17 cellular contexts compared by ENCODE assay signal in the genomic region with DNA sequence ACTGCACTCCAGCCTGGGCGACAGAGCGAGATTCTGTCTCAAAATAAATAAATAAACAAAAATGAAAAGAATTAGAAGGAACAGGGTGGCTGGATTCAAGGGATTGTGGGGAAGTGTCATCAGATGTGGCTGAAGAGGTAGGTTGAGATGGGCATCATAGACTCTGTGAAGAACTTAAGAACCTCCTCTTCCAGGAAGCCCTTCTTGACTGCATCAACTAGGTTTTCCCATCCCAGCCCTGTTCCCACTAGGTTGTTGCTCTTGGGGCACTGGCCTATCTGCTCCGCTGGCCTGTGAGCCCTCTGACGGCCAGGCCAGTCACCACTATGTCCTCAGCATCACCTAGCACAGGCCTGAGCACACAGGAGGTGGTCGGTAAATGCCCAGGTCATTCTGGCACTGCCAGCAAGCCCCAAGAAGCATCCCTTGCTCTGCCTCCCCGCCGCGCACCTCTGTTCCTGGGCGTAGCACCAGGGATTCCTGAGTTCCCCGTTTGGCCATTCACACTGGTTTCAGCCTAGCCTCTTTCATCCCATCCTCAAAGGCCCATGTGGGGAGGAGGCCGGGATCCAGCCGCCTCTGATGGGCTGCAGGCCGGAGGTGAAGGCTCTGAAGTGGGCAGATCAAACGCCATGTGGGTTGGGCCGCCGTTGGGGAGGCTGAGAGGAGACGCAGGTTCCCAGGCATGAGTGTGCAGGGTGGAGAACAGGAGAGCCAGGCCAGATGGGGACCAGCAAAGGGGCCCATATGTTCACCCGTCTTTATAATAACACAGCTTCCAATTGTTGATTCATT. TPM values are rescaled to one million over a fixed set of nuclear protein-coding genes. Genes with fewer than 3 reads are reported as not detected.
DNase-seq lines count a peak whose midpoint lies in the region; ATAC-seq lines count a peak whose summit lies in the region.
"Had no signal": no experiment of that assay in that cellular context is flagged by ENCODE, and none has a peak within 500 bp of the region (broad histone marks: within the 10 kb centered on the region; RNA-seq: fewer than 3 reads in every experiment).

No MANE protein-coding gene starts in this region.

- POLR2A ChIA-PET in activated naive CD8-positive, alpha-beta T cell treated with anti-CD3 and anti-CD28 coated beads, Interleukin-2, amount 10 ng/mL, durations not matched to agents 7 days and 5 days (lab: Charles Lee), result no interaction called here

- H3K27me3 Mint-ChIP-seq in activated naive CD8-positive, alpha-beta T cell treated with anti-CD3 and anti-CD28 coated beads, Interleukin-2, amount 10 ng/mL, durations not matched to agents 7 days and 5 days, result no peaks in the 10 kb centered on the region
- peaks cover 4% of the 10 kb centered on the region for H3K27me3 Mint-ChIP-seq in activated naive CD8-positive, alpha-beta T cell treated with anti-CD3 and anti-CD28 coated beads for 36 hours
- no peaks in the 10 kb centered on the region for H3K27me3 Mint-ChIP-seq in stimulated activated memory B cell treated with anti-CD40 and anti-IgM and Interleukin-4, amounts not matched to agents 10 μg/mL and 1 μg/mL and 100 μg/mL, for 72 hours
- no peaks in the 10 kb centered on the region for H3K27me3 Mint-ChIP-seq in stimulated activated naive CD8-positive, alpha-beta T cell treated with anti-CD3 and anti-CD28 coated beads, Interleukin-15, amount 100 ng/mL, for 72 hours
- H3K27me3 Mint-ChIP-seq: CD4-positive, alpha-beta T cell had no signal

- no peak for ATAC-seq in activated naive CD8-positive, alpha-beta T cell treated with anti-CD3 and anti-CD28 coated beads, Interleukin-2, amount 10 ng/mL, durations not matched to agents 7 days and 5 days (ENCODE audit: low read depth)
- ATAC-seq in stimulated activated memory B cell treated with anti-CD40 and anti-IgM and Interleukin-4, amounts not matched to agents 10 μg/mL and 1 μg/mL and 100 μg/mL, for 72 hours, result no peak
- ATAC-seq in stimulated activated naive CD8-positive, alpha-beta T cell treated with anti-CD3 and anti-CD28 coated beads, Interleukin-15, amount 100 ng/mL, for 72 hours, result no peak
- ATAC-seq: Panc1, Right ventricle myocardium inferior had no signal

- peak overlapping the region; percentile 54 for H3K27ac Mint-ChIP-seq in activated naive CD8-positive, alpha-beta T cell treated with anti-CD3 and anti-CD28 coated beads, Interleukin-2, amount 10 ng/mL, durations not matched to agents 7 days and 5 days
- no peak overlapping the region for H3K27ac Mint-ChIP-seq in activated naive CD8-positive, alpha-beta T cell treated with anti-CD3 and anti-CD28 coated beads for 36 hours
- H3K27ac Mint-ChIP-seq in stimulated activated memory B cell treated with anti-CD40 and anti-IgM and Interleukin-4, amounts not matched to agents 10 μg/mL and 1 μg/mL and 100 μg/mL, for 72 hours, result peak overlapping the region; percentile 17
- H3K27ac Mint-ChIP-seq in stimulated activated naive CD8-positive, alpha-beta T cell treated with anti-CD3 and anti-CD28 coated beads, Interleukin-15, amount 100 ng/mL, for 72 hours, result no peak overlapping the region
- H3K27ac Mint-ChIP-seq: CD4-positive, alpha-beta T cell had no signal

- H3K9me3 Mint-ChIP-seq in activated naive CD8-positive, alpha-beta T cell treated with anti-CD3 and anti-CD28 coated beads, Interleukin-2, amount 10 ng/mL, durations not matched to agents 7 days and 5 days, result no peaks in the 10 kb centered on the region
- no peaks in the 10 kb centered on the region for H3K9me3 Mint-ChIP-seq in activated naive CD8-positive, alpha-beta T cell treated with anti-CD3 and anti-CD28 coated beads for 36 hours
- no peaks in the 10 kb centered on the region for H3K9me3 Mint-ChIP-seq in stimulated activated memory B cell treated with anti-CD40 and anti-IgM and Interleukin-4, amounts not matched to agents 10 μg/mL and 1 μg/mL and 100 μg/mL, for 72 hours
- H3K9me3 Mint-ChIP-seq in stimulated activated naive CD8-positive, alpha-beta T cell treated with anti-CD3 and anti-CD28 coated beads, Interleukin-15, amount 100 ng/mL, for 72 hours, result no peaks in the 10 kb centered on the region
- H3K9me3 Mint-ChIP-seq: CD4-positive, alpha-beta T cell had no signal

- no peak for DNase-seq in activated naive CD8-positive, alpha-beta T cell treated with anti-CD3 and anti-CD28 coated beads, Interleukin-2, amount 10 ng/mL, durations not matched to agents 7 days and 5 days
- no peak for DNase-seq in activated naive CD8-positive, alpha-beta T cell treated with anti-CD3 and anti-CD28 coated beads for 36 hours
- peak; percentile 64 for DNase-seq in HT-29 (ENCODE audit: low spot score)
- DNase-seq in NCI-H69 (lab: John Stamatoyannopoulos, UW), result peak; percentile 22
- no peak for DNase-seq in stimulated activated naive CD8-positive, alpha-beta T cell treated with anti-CD3 and anti-CD28 coated beads, Interleukin-15, amount 100 ng/mL, for 72 hours
- DNase-seq in medulla oblongata (ENCODE audit: extremely low spot score), result no peak
- DNase-seq in putamen (ENCODE audit: low spot score), result no peak
- DNase-seq: CD4-positive, alpha-beta T cell; Karpas-422; MG63; NCI-H1092; NCI-H146; NCI-H2107; NCI-H446 had no signal

- peaks cover 19% of the 10 kb centered on the region for H3K4me1 Mint-ChIP-seq in activated naive CD8-positive, alpha-beta T cell treated with anti-CD3 and anti-CD28 coated beads, Interleukin-2, amount 10 ng/mL, durations not matched to agents 7 days and 5 days
- H3K4me1 Mint-ChIP-seq in activated naive CD8-positive, alpha-beta T cell treated with anti-CD3 and anti-CD28 coated beads for 36 hours, result peaks cover 15% of the 10 kb centered on the region
- peaks cover 24% of the 10 kb centered on the region for H3K4me1 Mint-ChIP-seq in stimulated activated memory B cell treated with anti-CD40 and anti-IgM and Interleukin-4, amounts not matched to agents 10 μg/mL and 1 μg/mL and 100 μg/mL, for 72 hours
- peaks cover 32% of the 10 kb centered on the region for H3K4me1 Mint-ChIP-seq in stimulated activated naive CD8-positive, alpha-beta T cell treated with anti-CD3 and anti-CD28 coated beads, Interleukin-15, amount 100 ng/mL, for 72 hours

- H3K4me3 Mint-ChIP-seq in activated naive CD8-positive, alpha-beta T cell treated with anti-CD3 and anti-CD28 coated beads, Interleukin-2, amount 10 ng/mL, durations not matched to agents 7 days and 5 days, result no peak overlapping the region
- no peak overlapping the region for H3K4me3 Mint-ChIP-seq in activated naive CD8-positive, alpha-beta T cell treated with anti-CD3 and anti-CD28 coated beads for 36 hours
- H3K4me3 Mint-ChIP-seq in stimulated activated memory B cell treated with anti-CD40 and anti-IgM and Interleukin-4, amounts not matched to agents 10 μg/mL and 1 μg/mL and 100 μg/mL, for 72 hours, result no peak overlapping the region
- no peak overlapping the region for H3K4me3 Mint-ChIP-seq in stimulated activated naive CD8-positive, alpha-beta T cell treated with anti-CD3 and anti-CD28 coated beads, Interleukin-15, amount 100 ng/mL, for 72 hours
- H3K4me3 Mint-ChIP-seq: CD4-positive, alpha-beta T cell had no signal

- no peaks in the 10 kb centered on the region for H3K36me3 Mint-ChIP-seq in activated naive CD8-positive, alpha-beta T cell treated with anti-CD3 and anti-CD28 coated beads, Interleukin-2, amount 10 ng/mL, durations not matched to agents 7 days and 5 days
- H3K36me3 Mint-ChIP-seq in activated naive CD8-positive, alpha-beta T cell treated with anti-CD3 and anti-CD28 coated beads for 36 hours, result no peaks in the 10 kb centered on the region
- H3K36me3 Mint-ChIP-seq in stimulated activated memory B cell treated with anti-CD40 and anti-IgM and Interleukin-4, amounts not matched to agents 10 μg/mL and 1 μg/mL and 100 μg/mL, for 72 hours, result no peaks in the 10 kb centered on the region

RNA-seq across cellular contexts. Expression of a gene that starts 27.6 kb away (rescaled TPM):
- total RNA-seq in activated naive CD8-positive, alpha-beta T cell treated with anti-CD3 and anti-CD28 coated beads, Interleukin-2, amount 10 ng/mL, durations not matched to agents 7 days and 5 days, result 100 to 1,000 TPM; 121 to 127 TPM
- 100 to 1,000 TPM; 299 to 309 TPM for total RNA-seq in activated naive CD8-positive, alpha-beta T cell treated with anti-CD3 and anti-CD28 coated beads for 36 hours
- 772 and 790 TPM in 2 replicates for total RNA-seq in HT-29 (2014; rRNA removed; shearing (Covaris generic))

RNA-seq across cellular contexts. Expression of a gene that starts 34.6 kb away (rescaled TPM):
- total RNA-seq in activated naive CD8-positive, alpha-beta T cell treated with anti-CD3 and anti-CD28 coated beads, Interleukin-2, amount 10 ng/mL, durations not matched to agents 7 days and 5 days, result 100 to 1,000 TPM; 103 to 110 TPM
- 100 to 1,000 TPM; 112 to 114 TPM for total RNA-seq in activated naive CD8-positive, alpha-beta T cell treated with anti-CD3 and anti-CD28 coated beads for 36 hours
- total RNA-seq in HT-29 (2014; rRNA removed; shearing (Covaris generic)), result 527 and 544 TPM in 2 replicates

RNA-seq across cellular contexts. Expression of a gene that starts 44.8 kb away (rescaled TPM):
- total RNA-seq in activated naive CD8-positive, alpha-beta T cell treated with anti-CD3 and anti-CD28 coated beads, Interleukin-2, amount 10 ng/mL, durations not matched to agents 7 days and 5 days, result 10 to 100 TPM; 38.8 to 42.7 TPM
- total RNA-seq in activated naive CD8-positive, alpha-beta T cell treated with anti-CD3 and anti-CD28 coated beads for 36 hours, result 10 to 100 TPM; 13.6 to 13.7 TPM
- 53.6 and 63.9 TPM in 2 replicates for total RNA-seq in HT-29 (2014; rRNA removed; shearing (Covaris generic))

Comparison
In these comparisons a context has a peak if more than half of its experiments do, and no peak if none do; other contexts are left out.
1. H3K27ac Mint-ChIP-seq: peak in activated naive CD8-positive, alpha-beta T cell treated with anti-CD3 and anti-CD28 coated beads, Interleukin-2, amount 10 ng/mL, durations not matched to agents 7 days and 5 days (single experiment) and stimulated activated memory B cell treated with anti-CD40 and anti-IgM and Interleukin-4, amounts not matched to agents 10 μg/mL and 1 μg/mL and 100 μg/mL, for 72 hours (single experiment); none in activated naive CD8-positive, alpha-beta T cell treated with anti-CD3 and anti-CD28 coated beads for 36 hours (single experiment) and stimulated activated naive CD8-positive, alpha-beta T cell treated with anti-CD3 and anti-CD28 coated beads, Interleukin-15, amount 100 ng/mL, for 72 hours (0 of 2).
2. DNase-seq: peak in HT-29 (single experiment) and NCI-H69 (single experiment); none in activated naive CD8-positive, alpha-beta T cell treated with anti-CD3 and anti-CD28 coated beads, Interleukin-2, amount 10 ng/mL, durations not matched to agents 7 days and 5 days (single experiment), activated naive CD8-positive, alpha-beta T cell treated with anti-CD3 and anti-CD28 coated beads for 36 hours (single experiment), stimulated activated naive CD8-positive, alpha-beta T cell treated with anti-CD3 and anti-CD28 coated beads, Interleukin-15, amount 100 ng/mL, for 72 hours (0 of 2), medulla oblongata (single experiment) and putamen (single experiment).